In genomic region chr3:39343076-39343717, GRCh38 we compare ENCODE assay signal across 29 cellular contexts. TPM values are rescaled to one million over a fixed set of nuclear protein-coding genes. Genes with fewer than 3 reads are reported as not detected.
DNase-seq lines count a peak whose midpoint lies in the region; ATAC-seq and TF ChIP-seq lines count a peak whose summit lies in the region.
"Had no signal": no experiment of that assay in that cellular context is flagged by ENCODE, and none has a peak within 500 bp of the region (broad histone marks: within the 10 kb centered on the region; RNA-seq: fewer than 3 reads in every experiment).

No MANE protein-coding gene starts in this region.

- H3K4me3 ChIP-seq in suprapubic skin, result no peak overlapping the region
- H3K4me3 ChIP-seq: body of pancreas, HAP-1 had no signal

- H3K27ac ChIP-seq in suprapubic skin, result no peak overlapping the region
- H3K27ac ChIP-seq: body of pancreas had no signal

- TF ChIP-seq CTCF in suprapubic skin (IDR thresholded peaks at IDR 0.05), result no peak

- no peak for TF ChIP-seq POLR2A in suprapubic skin (IDR thresholded peaks at IDR 0.05)

- H3K4me1 ChIP-seq in suprapubic skin, result no peaks in the 10 kb centered on the region
- H3K4me1 ChIP-seq: body of pancreas, HAP-1 had no signal

- 75% methylated on average over 1 of the region's 1 CpG for WGBS in suprapubic skin

- no peaks in the 10 kb centered on the region for H3K27me3 ChIP-seq in suprapubic skin
- H3K27me3 ChIP-seq: body of pancreas had no signal

- no peak for TF ChIP-seq EP300 in suprapubic skin (IDR thresholded peaks at IDR 0.05)

- H3K36me3 ChIP-seq in suprapubic skin, result no peaks in the 10 kb centered on the region
- H3K36me3 ChIP-seq: HAP-1 had no signal

- DNase-seq in ELR (ENCODE audit: low read depth) (peak; percentile 9), RPMI7951 (ENCODE audit: low read depth) (peak; percentile 17), dermis blood vessel endothelial cell (peak; percentile 0), left colon (no peak), CD1c-positive myeloid dendritic cell (ENCODE audit: extremely low spot score) (no peak), cardiac septum (ENCODE audit: low spot score) (no peak), suprapubic skin (ENCODE audit: low spot score in 2 of 2) (no peak)
- DNase-seq: activated CD4-positive, alpha-beta T cell treated with anti-CD3 and anti-CD28 coated beads, Interleukin-2, amount 50 U/mL, for 4 hours; activated gamma-delta T cell treated with Interleukin-2 at 50 U/mL for 16 hours; activated naive CD8-positive, alpha-beta T cell treated with anti-CD3 and anti-CD28 coated beads, Interleukin-2, amount 50 U/mL, for 24 hours; body of pancreas; COR-L47; DMS79; effector memory CD4-positive, alpha-beta T cell; Karpas-422; kidney glomerular epithelial cell; mesendoderm; naive thymus-derived CD4-positive, alpha-beta T cell; NCI-H1930; NCI-H2227 treated with DMSO at 0.1 percent for 48 hours; NCI-H748 treated with DMSO at 0.1 percent for 48 hours; T-helper 9 cell had no signal

- ATAC-seq in left colon, result peak; percentile 77
- ATAC-seq in GM21825 (IDR thresholded peaks at IDR 0.05; ENCODE audit: unreplicated experiment), result no peak
- ATAC-seq: activated naive CD8-positive, alpha-beta T cell treated with anti-CD3 and anti-CD28 coated beads, Interleukin-2, amount 50 U/mL, for 24 hours; body of pancreas; naive thymus-derived CD4-positive, alpha-beta T cell; Right ventricle myocardium inferior had no signal

- H3K9me3 ChIP-seq in suprapubic skin, result no peaks in the 10 kb centered on the region
- H3K9me3 ChIP-seq: body of pancreas, HAP-1 had no signal

- intact Hi-C loops in left colon (cut with DNase I, micrococcal nuclease), result no loop called here
- intact Hi-C loops in cardiac septum (cut with DNase I), result no loop called here

RNA-seq across cellular contexts. Expression of gene CCR8, which starts 13.7 kb away (rescaled TPM):
- not detected in 2 replicates for total RNA-seq in RPMI7951 (2014; rRNA removed; shearing (Covaris generic))
- not detected in 2 replicates for total RNA-seq in dermis blood vessel endothelial cell
- total RNA-seq in left colon, result not detected
- total RNA-seq in cardiac septum, result not detected
- total RNA-seq in suprapubic skin, result not detected
- total RNA-seq: body of pancreas, glomerular endothelial cell, omental fat pad, Right ventricle myocardium inferior, subcutaneous adipose tissue, ureter had no signal

RNA-seq across cellular contexts. Expression of gene SLC25A38, which starts 40.0 kb away (rescaled TPM):
- total RNA-seq in RPMI7951 (2014; rRNA removed; shearing (Covaris generic)), result 26.1 and 27.1 TPM in 2 replicates
- total RNA-seq in dermis blood vessel endothelial cell (16.4 and 17.4 TPM in 2 replicates), left colon (10 to 100 TPM; 38.2 to 40.7 TPM), cardiac septum (14.6 TPM), suprapubic skin (10 to 100 TPM; 14.8 to 19.6 (median 15.7) TPM)

Comparison
In these comparisons a context has a peak if more than half of its experiments do, and no peak if none do; other contexts are left out.
1. DNase-seq: peak in ELR (single experiment), RPMI7951 (single experiment) and dermis blood vessel endothelial cell (single experiment); none in left colon (0 of 2), CD1c-positive myeloid dendritic cell (single experiment), cardiac septum (single experiment) and suprapubic skin (0 of 2).